13 cellular contexts compared by ENCODE assay signal in genomic region chr6:714100-714499, GRCh38. TPM values are rescaled to one million over a fixed set of nuclear protein-coding genes. Genes with fewer than 3 reads are reported as not detected.
DNase-seq lines count a peak whose midpoint lies in the region; ATAC-seq and TF ChIP-seq lines count a peak whose summit lies in the region.
"Had no signal": no experiment of that assay in that cellular context is flagged by ENCODE, and none has a peak within 500 bp of the region (broad histone marks: within the 10 kb centered on the region; RNA-seq: fewer than 3 reads in every experiment).

No MANE protein-coding gene starts in this region.

- H3K4me1 ChIP-seq in left ventricle myocardium inferior (peaks cover 23% of the 10 kb centered on the region), hepatocyte (ENCODE audit: insufficient read depth) (peaks cover 3% of the 10 kb centered on the region), stomach smooth muscle (ENCODE audit: control insufficient read depth, insufficient read depth, low read length) (peaks cover 24% of the 10 kb centered on the region)

- no peaks in the 10 kb centered on the region for H3K9me3 ChIP-seq in left ventricle myocardium inferior (replicated peaks)
- no peaks in the 10 kb centered on the region for H3K9me3 ChIP-seq in hepatocyte (ENCODE audit: low read depth)
- no peaks in the 10 kb centered on the region for H3K9me3 ChIP-seq in stomach smooth muscle (ENCODE audit: control insufficient read depth in 2 of 2, low read length in 2 of 2)
- H3K9me3 ChIP-seq: BLaER1 treated with 17β-estradiol and CSF1 and Interleukin-3, amounts not matched to agents 10 nM and 100 nM had no signal

- peak overlapping the region in 1 of 2 donors; percentile 2 for H3K9ac ChIP-seq in stomach smooth muscle (ENCODE audit: low read length in 2 of 2)
- H3K9ac ChIP-seq: BLaER1 treated with 17β-estradiol and CSF1 and Interleukin-3, amounts not matched to agents 10 nM and 100 nM had no signal

- H3K27me3 ChIP-seq in left ventricle myocardium inferior (ENCODE audit: low read depth), result no peaks in the 10 kb centered on the region
- H3K27me3 ChIP-seq in hepatocyte, result peaks cover 7% of the 10 kb centered on the region
- no peaks in the 10 kb centered on the region for H3K27me3 ChIP-seq in stomach smooth muscle (ENCODE audit: control insufficient read depth in 1 of 2, insufficient read depth in 2 of 2, low read length in 2 of 2)
- H3K27me3 ChIP-seq: BLaER1 treated with 17β-estradiol and CSF1 and Interleukin-3, amounts not matched to agents 10 nM and 100 nM had no signal

- no peaks in the 10 kb centered on the region for H3K9me2 ChIP-seq in hepatocyte (replicated peaks; ENCODE audit: insufficient read depth)

- H3K4me2 ChIP-seq in hepatocyte, result no peak overlapping the region
- H3K4me2 ChIP-seq: BLaER1 treated with 17β-estradiol and CSF1 and Interleukin-3, amounts not matched to agents 10 nM and 100 nM had no signal

- ATAC-seq in Right ventricle myocardium superior (ENCODE audit: poor library complexity), result no peak
- ATAC-seq: HCT116 had no signal

- no peaks in the 10 kb centered on the region for H4K20me1 ChIP-seq in hepatocyte (ENCODE audit: insufficient read depth, poor library complexity, severe bottlenecking)
- H4K20me1 ChIP-seq: BLaER1 treated with 17β-estradiol and CSF1 and Interleukin-3, amounts not matched to agents 10 nM and 100 nM had no signal

- no peak for TF ChIP-seq CTCF in left ventricle myocardium inferior (IDR thresholded peaks at IDR 0.05; ENCODE audit: borderline replicate concordance)
- no peak for TF ChIP-seq CTCF in hepatocyte (IDR thresholded peaks at IDR 0.05; ENCODE audit: poor library complexity)

- intact Hi-C loops in left ventricle myocardium inferior (cut with micrococcal nuclease), result no loop called here
- intact Hi-C loops in Right ventricle myocardium superior (cut with DNase I), result no loop called here

- peaks cover 3% of the 10 kb centered on the region for H3K79me2 ChIP-seq in hepatocyte

- WGBS in hepatocyte (ENCODE audit: low lambda C conversion rate, missing lambda C conversion rate), result 54% methylated on average over 4 of the region's 4 CpGs

- DNase-seq in left ventricle myocardium inferior, result no peak
- DNase-seq in Right ventricle myocardium superior, result no peak
- peak; percentile 38 for DNase-seq in dermis blood vessel endothelial cell
- DNase-seq in hepatocyte (ENCODE audit: low spot score), result no peak
- DNase-seq in NCI-H2107 treated with DMSO at 0.1 percent for 48 hours (lab: John Stamatoyannopoulos, UW; ENCODE audit: unreplicated experiment), result no peak
- DNase-seq in NCI-H82 treated with DMSO at 0.1 percent for 48 hours (lab: John Stamatoyannopoulos, UW; ENCODE audit: unreplicated experiment), result no peak
- no peak for DNase-seq in SK-N-DZ (ENCODE audit: low spot score)
- DNase-seq: ACHN; CD4-positive, CD25-positive, alpha-beta regulatory T cell; DMS53 had no signal

- H3K36me3 ChIP-seq in left ventricle myocardium inferior, result no peaks in the 10 kb centered on the region
- no peaks in the 10 kb centered on the region for H3K36me3 ChIP-seq in hepatocyte (replicated peaks; ENCODE audit: insufficient read depth, low read depth)
- H3K36me3 ChIP-seq in stomach smooth muscle (ENCODE audit: control insufficient read depth in 2 of 2, insufficient read depth in 2 of 2, low read length in 2 of 2), result no peaks in the 10 kb centered on the region
- H3K36me3 ChIP-seq: BLaER1 treated with 17β-estradiol and CSF1 and Interleukin-3, amounts not matched to agents 10 nM and 100 nM had no signal

- H3K4me3 ChIP-seq in left ventricle myocardium inferior (no peak overlapping the region), hepatocyte (no peak overlapping the region), stomach smooth muscle (ENCODE audit: low read length in 2 of 2) (no peak overlapping the region)
- H3K4me3 ChIP-seq: BLaER1 treated with 17β-estradiol and CSF1 and Interleukin-3, amounts not matched to agents 10 nM and 100 nM had no signal

- H3K27ac ChIP-seq in left ventricle myocardium inferior (replicated peaks) (peak overlapping the region; percentile 12), hepatocyte (peak overlapping the region; percentile 10), stomach smooth muscle (ENCODE audit: low read length) (peak overlapping the region; percentile 43)
- H3K27ac ChIP-seq: BLaER1 treated with 17β-estradiol and CSF1 and Interleukin-3, amounts not matched to agents 10 nM and 100 nM had no signal

- no peak overlapping the region for H2AFZ ChIP-seq in hepatocyte

RNA-seq across cellular contexts. Expression of gene EXOC2, which starts 21.2 kb away (rescaled TPM):
- total RNA-seq in left ventricle myocardium inferior (15.6 TPM), Right ventricle myocardium superior (11.3 TPM), dermis blood vessel endothelial cell (57.3 and 62.9 TPM in 2 replicates), hepatocyte (27.0 and 32.5 TPM in 2 replicates)
- polyA plus RNA-seq in hepatocyte, result 15.4 and 16.9 TPM in 2 replicates
- 20.3 and 27.5 TPM in 2 replicates for polyA plus RNA-seq in SK-N-DZ (2014; cell fraction: cytosol; rRNA removed)
- polyA plus RNA-seq in SK-N-DZ (2014; cell fraction: nucleus; rRNA removed), result 11.2 and 14.4 TPM in 2 replicates

RNA-seq across cellular contexts. Expression of gene HUS1B, which starts 57.2 kb away (rescaled TPM):
- total RNA-seq in left ventricle myocardium inferior (not detected), Right ventricle myocardium superior (not detected), dermis blood vessel endothelial cell (0.98 and 1.5 TPM in 2 replicates), hepatocyte (0.33 and 1.2 TPM in 2 replicates)
- 0.45 and 1.2 TPM in 2 replicates for polyA plus RNA-seq in hepatocyte
- 0.26 and 0.82 TPM in 2 replicates for polyA plus RNA-seq in SK-N-DZ (2014; cell fraction: cytosol; rRNA removed)
- polyA plus RNA-seq in SK-N-DZ (2014; cell fraction: nucleus; rRNA removed), result 1.9 TPM in 1 of 2 replicates, not detected in the other
